25 cellular contexts compared by ENCODE assay signal in genomic region chr1:200478945-200479558, GRCh38.
DNase-seq lines count a peak whose midpoint lies in the region; ATAC-seq, FAIRE-seq and TF ChIP-seq lines count a peak whose summit lies in the region.
"Had no signal": no experiment of that assay in that cellular context is flagged by ENCODE, and none has a peak within 500 bp of the region (broad histone marks: within the 10 kb centered on the region; RNA-seq: fewer than 3 reads in every experiment).

No MANE protein-coding gene starts in this region.

- H3K9ac ChIP-seq in K562 (ENCODE audit: insufficient read depth in 1 of 2, low read depth in 2 of 2, low read length in 2 of 2), result no peak overlapping the region

- FAIRE-seq in K562 (lab: Jason Lieb, UNC), result no peak
- FAIRE-seq: GM19239 had no signal

- peak in 1 of 2 donors; percentile 15 for ATAC-seq in natural killer cell treated with Interleukin-12 subunit alpha and Interleukin-12 subunit beta and Interleukin-15 and Interleukin-18, amount 100 ng/mL, for 72 hours
- ATAC-seq in natural killer cell (no peak), K562 (peak; percentile 61; the same call in 2 of the 3 replicates), HG03175 (IDR thresholded peaks at IDR 0.05; ENCODE audit: unreplicated experiment) (no peak), GM21825 (IDR thresholded peaks at IDR 0.05; ENCODE audit: unreplicated experiment) (no peak)

- no peak overlapping the region for H3K27ac ChIP-seq in K562 (ENCODE audit: extremely low read depth, low read depth, low read length)
- no peak overlapping the region for H3K27ac ChIP-seq in esophagus squamous epithelium
- H3K27ac ChIP-seq: HL-60, RWPE1 had no signal

- H3K4me2 ChIP-seq in K562 (ENCODE audit: insufficient read depth, low read length), result no peak overlapping the region

- no peaks in the 10 kb centered on the region; the same call in 1 of the 2 replicates for H4K20me1 ChIP-seq in K562 (replicated peaks; ENCODE audit: control insufficient read depth, insufficient read depth, low read length)

- H3K36me3 ChIP-seq in K562 (ENCODE audit: control insufficient read depth, insufficient read depth, low read length) (no peaks in the 10 kb centered on the region), esophagus squamous epithelium (no peaks in the 10 kb centered on the region)
- H3K36me3 ChIP-seq: BE2C had no signal

- H3K27ac Mint-ChIP-seq in natural killer cell treated with Interleukin-12 subunit alpha and Interleukin-12 subunit beta and Interleukin-15 and Interleukin-18, amount 100 ng/mL, for 72 hours, result peak overlapping the region in 1 of 2 donors; percentile 65
- no peak overlapping the region for H3K27ac Mint-ChIP-seq in natural killer cell
- peak overlapping the region; percentile 72 for H3K27ac Mint-ChIP-seq in neural crest cell (ENCODE audit: unreplicated experiment)
- H3K27ac Mint-ChIP-seq in mesothelial cell of epicardium, result no peak overlapping the region
- H3K27ac Mint-ChIP-seq: H9 had no signal

- H3K9me3 Mint-ChIP-seq in natural killer cell treated with Interleukin-12 subunit alpha and Interleukin-12 subunit beta and Interleukin-15 and Interleukin-18, amount 100 ng/mL, for 72 hours, result no peaks in the 10 kb centered on the region
- no peaks in the 10 kb centered on the region for H3K9me3 Mint-ChIP-seq in natural killer cell
- H3K9me3 Mint-ChIP-seq in neural crest cell, result no peaks in the 10 kb centered on the region
- H3K9me3 Mint-ChIP-seq in mesothelial cell of epicardium, result no peaks in the 10 kb centered on the region
- H3K9me3 Mint-ChIP-seq: H9 had no signal

- H3K4me3 Mint-ChIP-seq in natural killer cell treated with Interleukin-12 subunit alpha and Interleukin-12 subunit beta and Interleukin-15 and Interleukin-18, amount 100 ng/mL, for 72 hours, result peak overlapping the region; percentile 1
- H3K4me3 Mint-ChIP-seq in natural killer cell (no peak overlapping the region), neural crest cell (no peak overlapping the region), mesothelial cell of epicardium (no peak overlapping the region)
- H3K4me3 Mint-ChIP-seq: H9 had no signal

- no peaks in the 10 kb centered on the region for H3K79me2 ChIP-seq in K562 (ENCODE audit: control insufficient read depth, insufficient read depth, low read length)

- peaks cover 0 to 20% of the 10 kb centered on the region in 2 donors for H3K27me3 Mint-ChIP-seq in natural killer cell treated with Interleukin-12 subunit alpha and Interleukin-12 subunit beta and Interleukin-15 and Interleukin-18, amount 100 ng/mL, for 72 hours
- peaks cover 5 to 12% of the 10 kb centered on the region in 2 donors for H3K27me3 Mint-ChIP-seq in natural killer cell (ENCODE audit: low read depth in 2 of 2)
- peaks cover 5% of the 10 kb centered on the region for H3K27me3 Mint-ChIP-seq in neural crest cell (ENCODE audit: low read depth)
- H3K27me3 Mint-ChIP-seq in mesothelial cell of epicardium (ENCODE audit: low read depth), result no peaks in the 10 kb centered on the region

- TF ChIP-seq RAD21 in K562 (CRISPR knock-in tag; conservative IDR thresholded peaks at IDR 0.05 in 1 of 2, IDR thresholded peaks at IDR 0.05 in 1 of 2), result no peak

- TF ChIP-seq CTCF in natural killer cell (IDR thresholded peaks at IDR 0.05) (no peak), K562 (IDR thresholded peaks at IDR 0.05 in 2 of 3, conservative IDR thresholded peaks at IDR 0.05 in 1 of 3; ENCODE audit: insufficient read depth in 2 of 3, low read depth in 1 of 3, low read length in 3 of 3) (no peak), neural crest cell (conservative IDR thresholded peaks at IDR 0.05) (no peak), esophagus squamous epithelium (IDR thresholded peaks at IDR 0.05) (no peak), mesothelial cell of epicardium (IDR thresholded peaks at IDR 0.05; ENCODE audit: unreplicated experiment) (no peak)

- H2AFZ ChIP-seq in K562 (ENCODE audit: low read depth, low read length), result no peak overlapping the region

- POLR2A ChIA-PET in K562 (lab: Yijun Ruan, JAX), result no interaction called here

- H3K4me3 ChIP-seq in K562, result no peak overlapping the region
- no peak overlapping the region for H3K4me3 ChIP-seq in esophagus squamous epithelium

- H3K4me1 Mint-ChIP-seq in natural killer cell treated with Interleukin-12 subunit alpha and Interleukin-12 subunit beta and Interleukin-15 and Interleukin-18, amount 100 ng/mL, for 72 hours (ENCODE audit: low read depth in 2 of 2), result peaks cover 23 to 35% of the 10 kb centered on the region in 2 donors
- H3K4me1 Mint-ChIP-seq in natural killer cell, result no peaks in the 10 kb centered on the region
- H3K4me1 Mint-ChIP-seq in neural crest cell, result peaks cover 1% of the 10 kb centered on the region
- H3K4me1 Mint-ChIP-seq in mesothelial cell of epicardium, result peaks cover 6% of the 10 kb centered on the region

- no peaks in the 10 kb centered on the region for H3K9me1 ChIP-seq in K562 (ENCODE audit: control insufficient read depth, insufficient read depth, low read length)

- DNase-seq in natural killer cell treated with Interleukin-12 subunit alpha and Interleukin-12 subunit beta and Interleukin-15 and Interleukin-18, amount 100 ng/mL, for 72 hours (ENCODE audit: low spot score), result no peak
- DNase-seq in natural killer cell (no peak), K562 (ENCODE audit: extremely low read depth in 1 of 4, low spot score in 3 of 4) (no peak), neural crest cell (ENCODE audit: low read depth, low spot score) (no peak), esophagus squamous epithelium (lab: John Stamatoyannopoulos, UW) (no peak), mesothelial cell of epicardium (ENCODE audit: low spot score in 2 of 2, unreplicated experiment in 2 of 2) (no peak)
- DNase-seq: 8988T, ACHN, BE2C, DMS153, H9, Kasumi-1, MV-4-11, NCI-H1105, NCI-H1436 treated with DMSO at 0.1 percent for 48 hours, NCI-H187 treated with DMSO at 0.1 percent for 48 hours, NCI-H2107, NCI-H524 treated with DMSO at 0.1 percent for 48 hours, NCI-H774, SHP77 had no signal

- TF ChIP-seq POLR2A in K562 (conservative IDR thresholded peaks at IDR 0.05) (no peak), esophagus squamous epithelium (IDR thresholded peaks at IDR 0.05) (no peak)

- CTCF ChIA-PET in K562 (lab: Yijun Ruan, JAX; ENCODE audit: low intra/inter-chr PET ratio), result no interaction called here

- no TSS peak for BruUV-seq in K562 (replicated peaks; lab: Mats Ljungman, UMichigan)

- in situ Hi-C loops in K562 (cut with MboI), result loop anchor here (25.0 kb wide), 1 partner anchor 192 kb away; no protein-coding TSS in a partner anchor

- WGBS in K562 (ENCODE audit: insufficient coverage, low coverage, missing lambda C conversion rate), result 0% methylated on average over 5 of the region's 6 CpGs
- 84 to 94% methylated on average over 6 of the region's 6 CpGs for WGBS in esophagus squamous epithelium, 2 donors

- no peaks in the 10 kb centered on the region for H3K9me3 ChIP-seq in K562 (replicated peaks; ENCODE audit: control insufficient read depth, insufficient read depth, low read depth, low read length)
- H3K9me3 ChIP-seq in esophagus squamous epithelium, result no peaks in the 10 kb centered on the region
- H3K9me3 ChIP-seq: BE2C had no signal

- intact Hi-C loops in natural killer cell (cut with micrococcal nuclease), result no loop called here
- intact Hi-C loops in K562 (cut with micrococcal nuclease), result no loop called here
- intact Hi-C loops in esophagus squamous epithelium (cut with DNase I), result no loop called here

- TF ChIP-seq EP300 in K562 (IDR thresholded peaks at IDR 0.05; ENCODE audit: low read length), result no peak

- peaks cover 14% of the 10 kb centered on the region for H3K36me3 Mint-ChIP-seq in natural killer cell treated with Interleukin-12 subunit alpha and Interleukin-12 subunit beta and Interleukin-15 and Interleukin-18, amount 100 ng/mL, for 72 hours
- no peaks in the 10 kb centered on the region for H3K36me3 Mint-ChIP-seq in natural killer cell
- H3K36me3 Mint-ChIP-seq in neural crest cell (ENCODE audit: low read depth), result no peaks in the 10 kb centered on the region
- H3K36me3 Mint-ChIP-seq in mesothelial cell of epicardium, result no peaks in the 10 kb centered on the region

- peaks cover 19 to 43% of the 10 kb centered on the region in 2 experiments; a peak in 4 of 5 replicates for H3K27me3 ChIP-seq in K562 (ENCODE audit: control insufficient read depth in 2 of 2, insufficient read depth in 2 of 2, low read length in 2 of 2)
- peaks cover 0 to 54% (median 0%) of the 10 kb centered on the region in 4 donors for H3K27me3 ChIP-seq in esophagus squamous epithelium
- H3K27me3 ChIP-seq: BE2C had no signal

- H3K4me1 ChIP-seq in K562 (replicated peaks in 1 of 2; ENCODE audit: control insufficient read depth in 2 of 2, insufficient read depth in 2 of 2, low read length in 2 of 2) (no peaks in the 10 kb centered on the region), esophagus squamous epithelium (peaks cover 6 to 30% (median 14%) of the 10 kb centered on the region in 3 donors)

TF ChIP-seq in K562, 482 proteins besides CTCF, POLR2A, EP300 and RAD21:
- TF ChIP-seq SOX6 (IDR thresholded peaks at IDR 0.05), result no peak
- TF ChIP-seq, protein P1, sequence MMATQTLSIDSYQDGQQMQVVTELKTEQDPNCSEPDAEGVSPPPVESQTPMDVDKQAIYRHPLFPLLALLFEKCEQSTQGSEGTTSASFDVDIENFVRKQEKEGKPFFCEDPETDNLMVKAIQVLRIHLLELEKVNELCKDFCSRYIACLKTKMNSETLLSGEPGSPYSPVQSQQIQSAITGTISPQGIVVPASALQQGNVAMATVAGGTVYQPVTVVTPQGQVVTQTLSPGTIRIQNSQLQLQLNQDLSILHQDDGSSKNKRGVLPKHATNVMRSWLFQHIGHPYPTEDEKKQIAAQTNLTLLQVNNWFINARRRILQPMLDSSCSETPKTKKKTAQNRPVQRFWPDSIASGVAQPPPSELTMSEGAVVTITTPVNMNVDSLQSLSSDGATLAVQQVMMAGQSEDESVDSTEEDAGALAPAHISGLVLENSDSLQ (IDR thresholded peaks at IDR 0.05), result peak; percentile 40
